In genomic region chr11:3878036-3878584, GRCh38 we compare ENCODE assay signal across 11 cellular contexts. TPM values are rescaled to one million over a fixed set of nuclear protein-coding genes. Genes with fewer than 3 reads are reported as not detected.
DNase-seq lines count a peak whose midpoint lies in the region; ATAC-seq, FAIRE-seq and TF ChIP-seq lines count a peak whose summit lies in the region.
"Had no signal": no experiment of that assay in that cellular context is flagged by ENCODE, and none has a peak within 500 bp of the region (broad histone marks: within the 10 kb centered on the region; RNA-seq: fewer than 3 reads in every experiment).

No MANE protein-coding gene starts in this region.

- no peak for DNase-seq in breast epithelium (ENCODE audit: low spot score in 2 of 2)
- DNase-seq in MCF 10A (ENCODE audit: unreplicated experiment): no peak
- no peak for DNase-seq in astrocyte (ENCODE audit: low read depth)
- DNase-seq in naive B cell: no peak
- DNase-seq in upper lobe of right lung: no peak
- DNase-seq in SK-N-DZ (ENCODE audit: low spot score): no peak
- DNase-seq in amniotic stem cell (lab: John Stamatoyannopoulos, UW): no peak
- DNase-seq: dorsolateral prefrontal cortex, NCI-H1436, SJCRH30 had no signal

- ATAC-seq in naive B cell (ENCODE audit: low read depth in 2 of 2) (no peak), upper lobe of right lung (peak; percentile 14), HG02571 (IDR thresholded peaks at IDR 0.05; ENCODE audit: unreplicated experiment) (no peak)

- H4K20me1 ChIP-seq in astrocyte (ENCODE audit: insufficient read depth, low read length): peaks cover 10% of the 10 kb centered on the region

- TF ChIP-seq POLR2A in breast epithelium (IDR thresholded peaks at IDR 0.05): no peak

- H3K27me3 ChIP-seq in breast epithelium (no peaks in the 10 kb centered on the region), astrocyte (ENCODE audit: insufficient read depth, low read length) (no peaks in the 10 kb centered on the region), upper lobe of right lung (no peaks in the 10 kb centered on the region)
- H3K27me3 ChIP-seq: SJCRH30 had no signal

- no peaks in the 10 kb centered on the region for H3K9me3 Mint-ChIP-seq in MCF 10A (ENCODE audit: unreplicated experiment)
- H3K9me3 Mint-ChIP-seq in astrocyte (ENCODE audit: unreplicated experiment): no peaks in the 10 kb centered on the region
- H3K9me3 Mint-ChIP-seq in naive B cell: no peaks in the 10 kb centered on the region

- H3K36me3 Mint-ChIP-seq in MCF 10A (ENCODE audit: insufficient read depth, unreplicated experiment) (no peaks in the 10 kb centered on the region), astrocyte (ENCODE audit: low read depth, unreplicated experiment) (no peaks in the 10 kb centered on the region), naive B cell (no peaks in the 10 kb centered on the region)

- H3K4me1 Mint-ChIP-seq in MCF 10A (ENCODE audit: insufficient read depth, unreplicated experiment) (peaks cover 26% of the 10 kb centered on the region), astrocyte (ENCODE audit: low read depth, unreplicated experiment) (peaks cover 12% of the 10 kb centered on the region), naive B cell (peaks cover 70 to 93% (median 80%) of the 10 kb centered on the region in 3 donors)

- H2AFZ ChIP-seq in astrocyte (ENCODE audit: low read depth, low read length): no peak overlapping the region

- H3K27ac ChIP-seq in breast epithelium (peak overlapping the region; percentile 45 to 57), astrocyte (ENCODE audit: low read depth, low read length) (no peak overlapping the region), upper lobe of right lung (no peak overlapping the region)
- H3K27ac ChIP-seq: SJCRH30 had no signal

- H3K9me3 ChIP-seq in breast epithelium: no peaks in the 10 kb centered on the region
- no peaks in the 10 kb centered on the region for H3K9me3 ChIP-seq in astrocyte (ENCODE audit: insufficient read depth, low read depth, low read length)
- no peaks in the 10 kb centered on the region for H3K9me3 ChIP-seq in upper lobe of right lung
- H3K9me3 ChIP-seq: SJCRH30 had no signal

- H3K36me3 ChIP-seq in breast epithelium (no peaks in the 10 kb centered on the region), astrocyte (ENCODE audit: insufficient read depth, low read length) (no peaks in the 10 kb centered on the region), upper lobe of right lung (no peaks in the 10 kb centered on the region)
- H3K36me3 ChIP-seq: SJCRH30 had no signal

- H3K4me1 ChIP-seq in breast epithelium (peaks cover 0 to 9% of the 10 kb centered on the region in 2 donors), astrocyte (ENCODE audit: insufficient read depth, low read length) (peaks cover 5% of the 10 kb centered on the region), upper lobe of right lung (peaks cover 31% of the 10 kb centered on the region)

- H3K4me3 Mint-ChIP-seq in MCF 10A (ENCODE audit: unreplicated experiment): no peak overlapping the region
- no peak overlapping the region for H3K4me3 Mint-ChIP-seq in astrocyte (ENCODE audit: unreplicated experiment)
- peak overlapping the region in 6 of 8 donors; percentile 18 to 70 (median 48) for H3K4me3 Mint-ChIP-seq in naive B cell

- H3K9ac ChIP-seq in astrocyte (ENCODE audit: low read length): no peak overlapping the region

- H3K79me2 ChIP-seq in astrocyte (ENCODE audit: insufficient read depth, low read length): peaks cover 4% of the 10 kb centered on the region

- CTCF ChIA-PET in MCF 10A (lab: Yijun Ruan, JAX): interaction anchor here (1.2 to 2.7 kb wide), 4 partner anchors 11 to 195 kb away, joined by 3 to 7 read pairs (median 6); partner anchors contain the start of gene STIM1

- no peaks in the 10 kb centered on the region for H3K27me3 Mint-ChIP-seq in MCF 10A (ENCODE audit: insufficient read depth, unreplicated experiment)
- H3K27me3 Mint-ChIP-seq in astrocyte (ENCODE audit: low read depth, unreplicated experiment): no peaks in the 10 kb centered on the region
- no peaks in the 10 kb centered on the region for H3K27me3 Mint-ChIP-seq in naive B cell

- no peak overlapping the region for H3K4me2 ChIP-seq in astrocyte (ENCODE audit: low read length)

- intact Hi-C loops in breast epithelium (cut with DNase I; ENCODE audit: low total_unique reads): no loop called here
- intact Hi-C loops in MCF 10A (cut with micrococcal nuclease): no loop called here
- intact Hi-C loops in upper lobe of right lung (cut with DNase I): no loop called here

- FAIRE-seq in astrocyte (lab: Jason Lieb, UNC): no peak

- POLR2A ChIA-PET in MCF 10A (lab: Yijun Ruan, JAX): interaction anchor here (0.6 to 1.0 kb wide), 5 partner anchors 22 to 194 kb away, joined by 3 to 5 read pairs (median 4); partner anchors contain the start of gene STIM1

- no TSS peak for BruUV-seq in MCF 10A (replicated peaks; lab: Mats Ljungman, UMichigan)

- TF ChIP-seq CTCF in breast epithelium (IDR thresholded peaks at IDR 0.05) (no peak), MCF 10A (IDR thresholded peaks at IDR 0.05; ENCODE audit: unreplicated experiment) (no peak), astrocyte (IDR thresholded peaks at IDR 0.05; ENCODE audit: insufficient read depth, low read depth, low read length) (no peak), upper lobe of right lung (IDR thresholded peaks at IDR 0.05) (no peak)

- H3K27ac Mint-ChIP-seq in MCF 10A (ENCODE audit: low read depth, unreplicated experiment) (no peak overlapping the region), astrocyte (ENCODE audit: unreplicated experiment) (peak overlapping the region; percentile 22), naive B cell (peak overlapping the region in 5 of 6 donors; percentile 8 to 98 (median 93))

- H3K4me3 ChIP-seq in breast epithelium (no peak overlapping the region), astrocyte (ENCODE audit: insufficient read depth, low read depth, low read length) (no peak overlapping the region), upper lobe of right lung (no peak overlapping the region)
- H3K4me3 ChIP-seq: dorsolateral prefrontal cortex, SJCRH30 had no signal

RNA-seq across cellular contexts. Expression of gene STIM1, which starts 22.6 kb away (rescaled TPM):
- total RNA-seq in breast epithelium (10 to 100 TPM; 44.2 to 68.2 (median 47.9) TPM), MCF 10A (2022) (41.2 and 56.2 TPM in 2 replicates), astrocyte (42.9 and 49.3 TPM in 2 replicates), upper lobe of right lung (60.7 TPM)
- 10 to 100 TPM; 29.1 to 51.9 (median 35.0) TPM for polyA plus RNA-seq in naive B cell (ENCODE audit: low read depth in 6 of 6)
- 21.6 and 22.2 TPM in 2 replicates for polyA plus RNA-seq in SK-N-DZ (2014; cell fraction: cytosol; rRNA removed)
- 12.5 and 12.8 TPM in 2 replicates for polyA plus RNA-seq in SK-N-DZ (2014; cell fraction: nucleus; rRNA removed)

RNA-seq across cellular contexts. Expression of gene RHOG, which starts 37.4 kb away (rescaled TPM):
- 10 to 100 TPM; 37.0 to 68.2 (median 37.0) TPM for total RNA-seq in breast epithelium
- total RNA-seq in MCF 10A (2022): 32.6 and 35.7 TPM in 2 replicates
- 54.5 and 54.7 TPM in 2 replicates for total RNA-seq in astrocyte
- polyA plus RNA-seq in naive B cell (ENCODE audit: low read depth in 6 of 6): 100 to 1,000 TPM in 5 of 6 donors, 10 to 100 TPM in 1; 88.9 to 144 (median 117) TPM
- 65.6 TPM for total RNA-seq in upper lobe of right lung
- polyA plus RNA-seq in SK-N-DZ (2014; cell fraction: cytosol; rRNA removed): 12.4 and 13.9 TPM in 2 replicates
- polyA plus RNA-seq in SK-N-DZ (2014; cell fraction: nucleus; rRNA removed): 4.3 and 10.0 TPM in 2 replicates

Comparison
In these comparisons a context has a peak if more than half of its experiments do, and no peak if none do; other contexts are left out.
1. H3K27ac ChIP-seq: peak in breast epithelium (2 of 2); none in astrocyte (single experiment) and upper lobe of right lung (single experiment).
2. H3K4me3 Mint-ChIP-seq: peak in naive B cell (6 of 8); none in MCF 10A (single experiment) and astrocyte (single experiment).